Comparison of ENCODE assay signal across 1 cellular context in genomic region chr10:72364239-72364777, GRCh38.
TF ChIP-seq lines count a peak whose summit lies in the region.

No MANE protein-coding gene starts in this region.

TF ChIP-seq in K562, 482 proteins besides CTCF, POLR2A, EP300 and RAD21 (continued from another document):
- TF ChIP-seq, protein P1, sequence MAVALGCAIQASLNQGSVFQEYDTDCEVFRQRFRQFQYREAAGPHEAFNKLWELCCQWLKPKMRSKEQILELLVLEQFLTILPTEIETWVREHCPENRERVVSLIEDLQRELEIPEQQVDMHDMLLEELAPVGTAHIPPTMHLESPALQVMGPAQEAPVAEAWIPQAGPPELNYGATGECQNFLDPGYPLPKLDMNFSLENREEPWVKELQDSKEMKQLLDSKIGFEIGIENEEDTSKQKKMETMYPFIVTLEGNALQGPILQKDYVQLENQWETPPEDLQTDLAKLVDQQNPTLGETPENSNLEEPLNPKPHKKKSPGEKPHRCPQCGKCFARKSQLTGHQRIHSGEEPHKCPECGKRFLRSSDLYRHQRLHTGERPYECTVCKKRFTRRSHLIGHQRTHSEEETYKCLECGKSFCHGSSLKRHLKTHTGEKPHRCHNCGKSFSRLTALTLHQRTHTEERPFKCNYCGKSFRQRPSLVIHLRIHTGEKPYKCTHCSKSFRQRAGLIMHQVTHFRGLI (CRISPR knock-in tag; IDR thresholded peaks at IDR 0.05) = no peak
- TF ChIP-seq ASH1L (IDR thresholded peaks at IDR 0.05; ENCODE audit: borderline replicate concordance, low read depth, partially characterized antibody) (no peak), ZNF507 (tag; conservative IDR thresholded peaks at IDR 0.05) (no peak), LCOR (CRISPR knock-in tag; IDR thresholded peaks at IDR 0.05) (no peak; the same call in 1 of the 2 replicates), HNRNPLL (IDR thresholded peaks at IDR 0.05; ENCODE audit: low read depth, low read length, poor library complexity, severe bottlenecking) (no peak), E2F3 (CRISPR knock-in tag; IDR thresholded peaks at IDR 0.05) (no peak), TSC22D4 (tag; IDR thresholded peaks at IDR 0.05) (no peak), HMG20A (CRISPR knock-in tag; conservative IDR thresholded peaks at IDR 0.05) (no peak)
TF ChIP-seq in K562: peak in this region for 72.
